32 cellular contexts compared by ENCODE assay signal in the genomic region with DNA sequence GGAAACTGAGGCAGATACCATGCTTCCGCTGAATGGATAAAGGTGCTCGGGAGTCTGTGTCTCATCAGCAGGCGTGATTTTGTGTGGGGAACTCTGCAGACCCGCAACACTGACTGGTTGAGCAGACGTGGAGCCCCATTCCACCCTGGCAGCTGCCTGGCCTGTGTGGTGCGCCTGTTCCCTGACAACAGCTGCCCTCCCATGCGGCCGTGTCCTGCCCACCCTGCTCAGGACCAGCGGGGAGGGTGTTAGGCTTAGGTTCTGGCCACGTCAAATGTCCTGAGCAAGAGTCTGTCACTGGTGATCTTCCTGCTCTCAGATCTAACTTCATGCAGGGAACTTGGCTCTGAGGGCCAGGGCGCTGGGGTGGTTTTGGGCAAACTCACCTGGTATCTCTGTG.
"Had no signal": no experiment of that assay in that cellular context is flagged by ENCODE, and none has a peak within 500 bp of the region (broad histone marks: within the 10 kb centered on the region; RNA-seq: fewer than 3 reads in every experiment).

No MANE protein-coding gene starts in this region.

- H3K27ac ChIP-seq: brain microvascular endothelial cell, coronary artery, dorsolateral prefrontal cortex, epithelial cell of prostate, esophagus squamous epithelium, gastroesophageal sphincter, WERI-Rb-1 had no signal

- H3K27me3 Mint-ChIP-seq: activated B cell treated with CpG ODN at 0.5 μM for 24 hours; central memory CD8-positive, alpha-beta T cell; dendritic cell treated with granulocyte-macrophage colony-stimulating factor and Interleukin-4, amounts not matched to agents 40 ng/mL and 50 ng/mL, for 4 days had no signal

- H3K27ac Mint-ChIP-seq: activated B cell treated with CpG ODN at 0.5 μM for 24 hours; activated CD8-positive, alpha-beta T cell treated with anti-CD3 and anti-CD28 coated beads for 36 hours; activated naive CD8-positive, alpha-beta T cell; activated T-helper 17 cell treated with anti-CD3 and anti-CD28 coated beads, Interleukin-2, amount 50 U/mL, for 72 hours; dendritic cell treated with granulocyte-macrophage colony-stimulating factor and Interleukin-4, amounts not matched to agents 40 ng/mL and 50 ng/mL, for 4 days; effector memory CD8-positive, alpha-beta T cell; T-helper 17 cell; T-helper 2 cell treated with Interferon-gamma antibody and Interleukin-4, amounts not matched to agents 5 μg/mL and 100 μg/mL, for 36 hours had no signal

- H3K36me3 Mint-ChIP-seq: activated naive CD8-positive, alpha-beta T cell had no signal

- H3K4me3 Mint-ChIP-seq: activated B cell treated with CpG ODN at 0.5 μM for 24 hours; activated CD8-positive, alpha-beta T cell treated with anti-CD3 and anti-CD28 coated beads for 36 hours; activated naive CD8-positive, alpha-beta T cell; activated T-cell treated with anti-CD3 and anti-CD28 coated beads, Interleukin-2, amount 50 U/mL, for 4 hours; activated T-helper 17 cell treated with anti-CD3 and anti-CD28 coated beads, Interleukin-2, amount 50 U/mL, for 72 hours; central memory CD8-positive, alpha-beta T cell; dendritic cell treated with granulocyte-macrophage colony-stimulating factor and Interleukin-4, amounts not matched to agents 40 ng/mL and 50 ng/mL, for 4 days; effector memory CD8-positive, alpha-beta T cell; T-helper 17 cell; T-helper 2 cell treated with Interferon-gamma antibody and Interleukin-4, amounts not matched to agents 5 μg/mL and 100 μg/mL, for 36 hours had no signal

- H3K9me3 Mint-ChIP-seq: activated B cell treated with CpG ODN at 0.5 μM for 24 hours; activated CD8-positive, alpha-beta T cell treated with anti-CD3 and anti-CD28 coated beads for 36 hours; activated T-cell treated with anti-CD3 and anti-CD28 coated beads, Interleukin-2, amount 50 U/mL, for 4 hours; activated T-helper 17 cell treated with anti-CD3 and anti-CD28 coated beads, Interleukin-2, amount 50 U/mL, for 72 hours; central memory CD8-positive, alpha-beta T cell; dendritic cell treated with granulocyte-macrophage colony-stimulating factor and Interleukin-4, amounts not matched to agents 40 ng/mL and 50 ng/mL, for 4 days; effector memory CD8-positive, alpha-beta T cell; T-helper 2 cell treated with Interferon-gamma antibody and Interleukin-4, amounts not matched to agents 5 μg/mL and 100 μg/mL, for 36 hours had no signal

- H3K4me1 ChIP-seq: esophagus squamous epithelium, gastroesophageal sphincter had no signal

- H3K9me3 ChIP-seq: esophagus squamous epithelium, gastroesophageal sphincter had no signal

- DNase-seq: activated B cell treated with CpG ODN at 0.5 μM for 24 hours; activated CD4-positive, alpha-beta T cell treated with anti-CD3 and anti-CD28 coated beads for 48 hours; activated CD4-positive, alpha-beta T cell treated with anti-CD3 and anti-CD28 coated beads, Interleukin-2, amount 50 U/mL, for 1 hour; activated CD4-positive, alpha-beta T cell treated with anti-CD3 and anti-CD28 coated beads, Interleukin-2, amount 50 U/mL, for 48 hours; activated CD8-positive, alpha-beta memory T cell treated with anti-CD3 and anti-CD28 coated beads for 24 hours; activated CD8-positive, alpha-beta T cell treated with anti-CD3 and anti-CD28 coated beads for 36 hours; activated effector memory CD4-positive, alpha-beta T cell treated with Interleukin-2 at 50 U/mL for 16 hours; activated gamma-delta T cell treated with Interleukin-2 at 50 U/mL for 16 hours; activated naive CD4-positive, alpha-beta T cell treated with anti-CD3 and anti-CD28 coated beads, Interleukin-2, amount 50 U/mL, for 16 hours; activated naive CD4-positive, alpha-beta T cell treated with Interleukin-2 at 50 U/mL for 16 hours; activated T-cell treated with anti-CD3 and anti-CD28 coated beads, Interleukin-2, amount 50 U/mL, for 4 hours; amniotic stem cell; anterior cingulate cortex; brain microvascular endothelial cell; dorsolateral prefrontal cortex; effector CD4-positive, alpha-beta T cell; effector memory CD8-positive, alpha-beta T cell; esophagus squamous epithelium; foreskin melanocyte; T-helper 1 cell; T-helper 17 cell; T1000; WERI-Rb-1 had no signal

- H3K4me1 Mint-ChIP-seq: activated B cell treated with CpG ODN at 0.5 μM for 24 hours; activated T-helper 17 cell treated with anti-CD3 and anti-CD28 coated beads, Interleukin-2, amount 50 U/mL, for 72 hours; central memory CD8-positive, alpha-beta T cell; T-helper 17 cell had no signal

- H3K4me3 ChIP-seq: coronary artery, dorsolateral prefrontal cortex, esophagus squamous epithelium, gastroesophageal sphincter had no signal

- H3K27me3 ChIP-seq: brain microvascular endothelial cell had no signal

- ATAC-seq: activated CD4-positive, CD25-positive, alpha-beta regulatory T cell treated with anti-CD3 and anti-CD28 coated beads, Interleukin-2, amount 50 U/mL, for 24 hours; activated CD8-positive, alpha-beta T cell treated with anti-CD3 and anti-CD28 coated beads for 36 hours; activated T-cell treated with anti-CD3 and anti-CD28 coated beads, Interleukin-2, amount 50 U/mL, for 4 hours; activated T-helper 17 cell treated with anti-CD3 and anti-CD28 coated beads, Interleukin-2, amount 50 U/mL, for 72 hours; effector memory CD8-positive, alpha-beta T cell; gastroesophageal sphincter; T-helper 17 cell had no signal

- H3K36me3 ChIP-seq: brain microvascular endothelial cell, esophagus squamous epithelium, gastroesophageal sphincter, WERI-Rb-1 had no signal
